8 cellular contexts compared by ENCODE assay signal in the genomic region with DNA sequence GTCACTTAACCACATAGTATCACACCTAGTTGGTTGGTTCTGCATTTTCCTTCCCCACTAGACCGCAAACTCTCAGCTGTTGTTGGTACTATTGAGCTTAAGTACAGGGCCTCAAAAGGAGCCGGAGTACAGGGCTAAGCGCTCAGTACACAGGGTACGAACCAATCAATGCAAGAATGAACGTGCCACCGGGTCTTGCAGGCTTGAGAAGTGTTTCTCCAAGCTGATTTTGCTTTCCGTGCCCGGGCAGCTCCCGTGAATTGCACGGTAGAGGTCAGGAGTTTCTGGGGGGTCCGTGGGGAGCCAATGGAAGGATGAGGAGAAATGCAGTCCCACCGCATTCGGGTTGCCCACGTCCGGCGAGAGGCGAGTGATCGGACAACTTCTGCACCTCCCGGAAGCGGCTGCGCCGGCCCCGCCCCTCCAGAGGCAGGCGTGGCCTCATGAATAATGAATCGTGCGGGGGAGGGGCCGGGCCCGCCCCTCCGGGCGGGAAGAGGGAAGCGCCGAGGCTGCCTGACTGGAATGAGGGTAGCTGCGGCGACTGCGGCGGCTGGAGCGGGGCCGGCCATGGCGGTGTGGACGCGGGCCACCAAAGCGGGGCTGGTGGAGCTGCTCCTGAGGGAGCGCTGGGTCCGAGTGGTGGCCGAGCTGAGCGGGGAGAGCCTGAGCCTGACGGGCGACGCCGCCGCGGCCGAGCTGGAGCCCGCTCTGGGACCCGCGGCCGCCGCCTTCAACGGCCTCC. TPM values are rescaled to one million over a fixed set of nuclear protein-coding genes. Genes with fewer than 3 reads are reported as not detected.
DNase-seq lines count a peak whose midpoint lies in the region; ATAC-seq, FAIRE-seq and TF ChIP-seq lines count a peak whose summit lies in the region.

A gene (plus strand): TSS at position 523 of the 745 bp plus-strand sequence. CDS start 3 bp downstream, at position 526.

- TF ChIP-seq POLR2A in prostate gland (IDR thresholded peaks at IDR 0.05): peak; percentile 98

- peak; percentile 68 for DNase-seq in NCI-H1105 treated with DMSO at 0.1 percent for 48 hours (lab: John Stamatoyannopoulos, UW)
- DNase-seq in amygdala (lab: John Stamatoyannopoulos, UW): peak; percentile 7 to 92 (median 79)
- DNase-seq in left ventricle myocardium inferior: peak; percentile 93
- peak; percentile 94 for DNase-seq in prostate gland (ENCODE audit: low spot score)
- DNase-seq in urothelium cell line (ENCODE audit: low spot score): peak; percentile 96

- WGBS in prostate gland: under 1% methylated on average over 43 of the region's 59 CpGs

- no peak for TF ChIP-seq CTCF in GM12875 (IDR thresholded peaks at IDR 0.05; ENCODE audit: borderline replicate concordance, insufficient read depth, low read depth, low read length)
- no peak for TF ChIP-seq CTCF in left ventricle myocardium inferior (IDR thresholded peaks at IDR 0.05; ENCODE audit: borderline replicate concordance)
- TF ChIP-seq CTCF in prostate gland (IDR thresholded peaks at IDR 0.05): peak in 1 of 4 experiments; percentile 15

- H3K27ac ChIP-seq in left ventricle myocardium inferior (replicated peaks) (peak within 1 kb of the TSS; percentile 93), prostate gland (peak within 1 kb of the TSS; percentile 86)

- ATAC-seq in HG02623 (IDR thresholded peaks at IDR 0.05; ENCODE audit: unreplicated experiment): peak; percentile 74

- H3K4me1 ChIP-seq in left ventricle myocardium inferior (peaks cover 39% of the 10 kb centered on the region), prostate gland (replicated peaks) (peaks cover 4% of the 10 kb centered on the region)

- no peak for FAIRE-seq in urothelium cell line (lab: Jason Lieb, UNC)

- H3K4me3 ChIP-seq in GM12875 (ENCODE audit: low read depth, low read length): peak within 1 kb of the TSS; percentile 79
- H3K4me3 ChIP-seq in left ventricle myocardium inferior: peak within 1 kb of the TSS; percentile 91
- H3K4me3 ChIP-seq in prostate gland: peak within 1 kb of the TSS; percentile 80 to 87

- intact Hi-C loops in T-helper 1 cell treated with Interleukin-12 subunit alpha and Interleukin-12 subunit beta and Interleukin-4 antibody, amounts not matched to agents 30 ng/mL and 1 ng/mL, for 36 hours (cut with micrococcal nuclease): loop anchor here (1.0 to 5.0 kb wide), 11 partner anchors 21 to 1065 kb away; a partner anchor contains a TSS
- intact Hi-C loops in left ventricle myocardium inferior (cut with micrococcal nuclease): no loop called here
- intact Hi-C loops in prostate gland (cut with DNase I): loop anchor here (10.0 kb wide), 1 partner anchor 58 kb away; no protein-coding TSS in a partner anchor

- H3K27me3 ChIP-seq in left ventricle myocardium inferior (ENCODE audit: low read depth): no peaks in the 10 kb centered on the region
- no peaks in the 10 kb centered on the region for H3K27me3 ChIP-seq in prostate gland (replicated peaks; ENCODE audit: insufficient read depth)

- H3K36me3 ChIP-seq in left ventricle myocardium inferior: no peaks in the 10 kb centered on the region
- H3K36me3 ChIP-seq in prostate gland: no peaks in the 10 kb centered on the region

- no peaks in the 10 kb centered on the region for H3K9me3 ChIP-seq in left ventricle myocardium inferior (replicated peaks)
- H3K9me3 ChIP-seq in prostate gland: no peaks in the 10 kb centered on the region

RNA-seq across cellular contexts. Expression of the gene that starts here (rescaled TPM):
- 18.5 and 19.3 TPM in 2 replicates for total RNA-seq in T-helper 1 cell treated with Interleukin-12 subunit alpha and Interleukin-12 subunit beta and Interleukin-4 antibody, amounts not matched to agents 30 ng/mL and 1 ng/mL, for 36 hours
- total RNA-seq in left ventricle myocardium inferior (10.2 TPM), prostate gland (10 to 100 TPM; 33.7 to 53.0 TPM)

Comparison
In these comparisons a context has a peak if more than half of its experiments do, and no peak if none do; other contexts are left out.
1. Peak in every context shown above with its lines: DNase-seq, ATAC-seq, H3K4me3 ChIP-seq and H3K27ac ChIP-seq.